In the genomic region with DNA sequence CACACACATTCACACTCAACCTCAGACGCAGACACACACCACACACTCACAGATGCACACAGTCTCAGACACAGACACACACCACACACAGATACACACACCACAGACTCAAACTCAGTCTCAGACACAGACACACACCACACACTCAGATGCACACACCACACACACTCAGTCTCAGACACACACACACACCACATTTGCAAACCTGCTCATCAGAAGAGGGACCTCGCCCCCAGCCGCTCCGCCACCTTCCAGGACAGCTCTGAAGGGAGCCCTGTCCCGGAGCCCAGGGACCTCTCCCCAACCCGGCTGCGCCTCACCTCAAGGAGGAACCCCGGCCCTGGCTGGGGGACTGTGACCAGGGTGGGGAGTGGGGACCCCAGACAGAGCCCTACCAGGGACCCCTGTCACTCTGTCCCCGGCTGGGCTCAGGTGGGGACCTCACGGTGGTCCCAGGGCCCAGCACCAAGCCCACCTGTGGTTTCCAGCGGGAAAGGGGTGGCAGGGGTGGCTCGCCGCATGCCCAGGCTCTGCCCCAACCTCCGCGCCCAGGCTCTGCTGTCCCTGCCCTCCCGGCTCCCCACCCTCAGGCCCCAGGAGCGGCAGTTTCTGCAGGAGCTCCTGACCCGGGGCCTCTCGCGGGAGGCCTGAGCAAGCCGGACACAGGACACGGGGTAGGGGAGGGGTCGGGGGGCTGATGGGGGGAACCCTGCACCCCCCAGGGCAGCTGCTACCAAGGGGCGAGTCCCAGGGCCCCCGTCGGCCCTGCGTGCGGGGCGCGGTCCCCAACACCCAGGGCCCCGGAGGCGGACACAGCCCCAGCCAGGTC, we compare ENCODE assay signal across 8 cellular contexts.
DNase-seq lines count a peak whose midpoint lies in the region; FAIRE-seq lines count a peak whose summit lies in the region.

No MANE protein-coding gene starts in this region.

- DNase-seq in GM19239 (ENCODE audit: insufficient read length, low spot score) (peak; percentile 9), CD1c-positive myeloid dendritic cell (ENCODE audit: extremely low spot score) (no peak), NCI-H2081 (lab: John Stamatoyannopoulos, UW) (no peak), NCI-H345 (lab: John Stamatoyannopoulos, UW) (no peak), NCI-H2081 treated with DMSO at 0.1 percent for 48 hours (lab: John Stamatoyannopoulos, UW) (no peak)
- peak; percentile 7 to 18 for DNase-seq in activated T-cell treated with anti-CD3 and anti-CD28 coated beads, Interleukin-2, amount 50 U/mL, for 48 hours
- DNase-seq in stimulated activated CD8-positive, alpha-beta memory T cell treated with anti-CD3 and anti-CD28 coated beads, Interleukin-4, amount 100 ng/mL, for 48 hours: peak; percentile 23

- H3K4me1 ChIP-seq in iPS-15b (ENCODE audit: control insufficient read depth, insufficient read depth, low read length): no peaks in the 10 kb centered on the region

- no peak for FAIRE-seq in GM19239 (lab: Jason Lieb, UNC)

- peaks cover 10% of the 10 kb centered on the region for H3K9me3 ChIP-seq in iPS-15b (ENCODE audit: control insufficient read depth, insufficient read depth, low read length)

- peak overlapping the region; percentile 32 for H3K4me3 ChIP-seq in iPS-15b (ENCODE audit: low read depth, low read length)

- peaks cover 6% of the 10 kb centered on the region for H3K27me3 ChIP-seq in iPS-15b (ENCODE audit: control insufficient read depth, insufficient read depth, low read length)

- H3K36me3 ChIP-seq in iPS-15b (ENCODE audit: control insufficient read depth, insufficient read depth, low read length): no peaks in the 10 kb centered on the region

- no peak overlapping the region for H3K9ac ChIP-seq in iPS-15b (ENCODE audit: low read depth, low read length)

Comparison
In these comparisons a context has a peak if more than half of its experiments do, and no peak if none do; other contexts are left out.
1. DNase-seq: peak in GM19239 (single experiment), activated T-cell treated with anti-CD3 and anti-CD28 coated beads, Interleukin-2, amount 50 U/mL, for 48 hours (2 of 2) and stimulated activated CD8-positive, alpha-beta memory T cell treated with anti-CD3 and anti-CD28 coated beads, Interleukin-4, amount 100 ng/mL, for 48 hours (single experiment); none in CD1c-positive myeloid dendritic cell (single experiment), NCI-H2081 (0 of 2), NCI-H345 (single experiment) and NCI-H2081 treated with DMSO at 0.1 percent for 48 hours (single experiment).